ENCODE assay signal across 7 cellular contexts in the genomic region with DNA sequence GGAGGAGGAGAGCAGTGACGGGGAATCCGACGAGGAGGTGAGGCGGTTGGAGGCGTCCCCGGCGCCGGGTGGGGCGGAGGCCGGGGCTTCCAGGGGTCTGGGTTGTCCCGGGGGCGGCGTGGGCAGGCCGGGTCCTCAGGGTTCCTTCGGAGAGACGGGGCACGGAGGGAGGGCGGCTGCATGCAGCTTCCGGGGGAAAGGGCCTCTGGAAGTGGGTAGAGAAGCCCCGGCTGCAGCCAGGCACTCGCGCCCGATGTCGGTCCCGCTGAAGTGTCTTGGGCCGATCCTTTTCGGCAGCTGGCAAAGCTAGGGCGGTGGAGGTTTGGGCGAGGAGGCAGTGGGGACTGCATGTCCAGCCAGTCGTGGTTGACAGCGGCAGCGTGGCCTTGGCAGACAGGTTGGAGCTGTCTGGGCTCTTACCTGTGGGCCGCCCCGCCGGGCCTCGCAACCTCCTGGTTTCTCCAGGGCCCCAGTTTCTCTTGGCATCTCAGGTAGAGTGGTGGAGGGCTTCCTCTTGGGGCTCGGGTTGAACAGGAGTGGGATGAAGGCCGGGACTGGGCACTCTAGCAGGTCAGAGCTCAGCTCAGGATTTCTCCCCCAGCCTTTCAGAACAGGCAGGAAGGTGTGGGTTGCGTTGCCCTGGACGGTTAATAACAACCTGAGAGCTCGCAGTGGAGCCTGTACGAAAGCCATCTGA. TPM values are rescaled to one million over a fixed set of nuclear protein-coding genes. Genes with fewer than 3 reads are reported as not detected.
A peak's percentile ranks its signal among the peaks of the same experiment; 100 is the strongest.
DNase-seq lines count a peak whose midpoint lies in the region; ATAC-seq and TF ChIP-seq lines count a peak whose summit lies in the region.

No MANE protein-coding gene starts in this region.

- no peak for DNase-seq in IMR-90
- peak; percentile 87 for DNase-seq in activated CD8-positive, alpha-beta memory T cell treated with anti-CD3 and anti-CD28 coated beads, Interleukin-2, amount 50 U/mL, for 48 hours
- DNase-seq in epithelial cell of proximal tubule (ENCODE audit: low read depth), result no peak
- peak; percentile 72 for DNase-seq in natural killer cell treated with Interleukin-12 subunit alpha and Interleukin-12 subunit beta and Interleukin-15 and Interleukin-18, amount 100 ng/mL, for 72 hours (ENCODE audit: low spot score)
- peak; percentile 46 to 52 for DNase-seq in uterus
- DNase-seq in NCI-H524 treated with DMSO at 0.1 percent for 48 hours (lab: John Stamatoyannopoulos, UW), result no peak

- POLR2A ChIA-PET in IMR-90 (lab: Charles Lee; ENCODE audit: unreplicated experiment), result no interaction called here

- H3K14ac ChIP-seq in IMR-90 (replicated peaks; ENCODE audit: low read depth, low read length), result peak overlapping the region; percentile 96

- dilution Hi-C loops in IMR-90 (cut with HindIII; ENCODE audit: low sequenced_read_pairs, unreplicated experiment), result no loop called here

- H3K4ac ChIP-seq in IMR-90 (ENCODE audit: low read depth, low read length), result peak overlapping the region; percentile 90

- peak overlapping the region; percentile 95 for H3K23ac ChIP-seq in IMR-90 (ENCODE audit: low read depth, low read length)

- H3K27me3 ChIP-seq in IMR-90 (ENCODE audit: control insufficient read depth, insufficient read depth, low read length), result no peaks in the 10 kb centered on the region
- H3K27me3 ChIP-seq in uterus, result no peaks in the 10 kb centered on the region

- no peak overlapping the region for H3K18ac ChIP-seq in IMR-90 (ENCODE audit: low read depth, low read length)

- TF ChIP-seq CTCF in IMR-90 (conservative IDR thresholded peaks at IDR 0.05; ENCODE audit: low read depth, low read length) (no peak), epithelial cell of proximal tubule (conservative IDR thresholded peaks at IDR 0.05; ENCODE audit: low read depth, low read length) (no peak), uterus (IDR thresholded peaks at IDR 0.05) (no peak)

- peak overlapping the region; percentile 94 for H3K9ac ChIP-seq in IMR-90 (ENCODE audit: low read depth, low read length)

- peak overlapping the region; percentile 71 for H2BK5ac ChIP-seq in IMR-90 (ENCODE audit: low read depth, low read length, poor library complexity, severe bottlenecking)

- no peak overlapping the region for H4K8ac ChIP-seq in IMR-90 (ENCODE audit: low read depth in 2 of 2, low read length in 2 of 2)

- H3K36me3 Mint-ChIP-seq in natural killer cell treated with Interleukin-12 subunit alpha and Interleukin-12 subunit beta and Interleukin-15 and Interleukin-18, amount 100 ng/mL, for 72 hours, result peaks cover 34% of the 10 kb centered on the region

- H3K4me2 ChIP-seq in IMR-90 (ENCODE audit: low read depth, low read length), result peak overlapping the region; percentile 91

- no peaks in the 10 kb centered on the region for H3K9me3 Mint-ChIP-seq in natural killer cell treated with Interleukin-12 subunit alpha and Interleukin-12 subunit beta and Interleukin-15 and Interleukin-18, amount 100 ng/mL, for 72 hours

- H3K4me3 ChIP-seq in IMR-90 (ENCODE audit: insufficient read depth, low read depth, low read length) (peak overlapping the region; percentile 97), epithelial cell of proximal tubule (ENCODE audit: low read depth, low read length) (peak overlapping the region; percentile 82), uterus (peak overlapping the region; percentile 53 to 82)

- H4K91ac ChIP-seq in IMR-90 (ENCODE audit: insufficient read depth, low read depth, low read length), result no peak overlapping the region; the same call in 1 of the 2 replicates

- H3K79me1 ChIP-seq in IMR-90 (ENCODE audit: low read depth in 1 of 2, low read length in 2 of 2), result peaks cover 10 to 51% of the 10 kb centered on the region in 2 experiments; a peak in 3 of 4 replicates

- peak overlapping the region; percentile 83 for H2AFZ ChIP-seq in IMR-90 (replicated peaks; ENCODE audit: low read length, poor library complexity)

- no peaks in the 10 kb centered on the region for H3K27me3 Mint-ChIP-seq in natural killer cell treated with Interleukin-12 subunit alpha and Interleukin-12 subunit beta and Interleukin-15 and Interleukin-18, amount 100 ng/mL, for 72 hours

- H2BK15ac ChIP-seq in IMR-90 (ENCODE audit: low read depth, low read length), result no peak overlapping the region

- no peak overlapping the region for H2BK20ac ChIP-seq in IMR-90 (ENCODE audit: low read depth, low read length)

- H3K9me3 ChIP-seq in IMR-90 (ENCODE audit: control insufficient read depth, insufficient read depth, low read length), result no peaks in the 10 kb centered on the region
- no peaks in the 10 kb centered on the region for H3K9me3 ChIP-seq in uterus

- H3K36me3 ChIP-seq in IMR-90 (ENCODE audit: control insufficient read depth, insufficient read depth, low read length) (peaks cover 27% of the 10 kb centered on the region), uterus (no peaks in the 10 kb centered on the region)

- peaks cover 14% of the 10 kb centered on the region for H3K4me1 ChIP-seq in IMR-90 (ENCODE audit: control insufficient read depth, insufficient read depth, low read length)
- H3K4me1 ChIP-seq in uterus, result peaks cover 8 to 11% of the 10 kb centered on the region in 2 donors

- H2BK120ac ChIP-seq in IMR-90 (ENCODE audit: low read depth, low read length), result no peak overlapping the region

- H3K27ac Mint-ChIP-seq in natural killer cell treated with Interleukin-12 subunit alpha and Interleukin-12 subunit beta and Interleukin-15 and Interleukin-18, amount 100 ng/mL, for 72 hours, result peak overlapping the region; percentile 80 to 86

- peaks cover 24% of the 10 kb centered on the region for H4K20me1 ChIP-seq in IMR-90 (ENCODE audit: insufficient read depth, low read length)

- CTCF ChIA-PET in IMR-90 (lab: Yijun Ruan, JAX), result interaction anchor here (0.9 kb wide), 1 partner anchor 13 kb away, joined by 3 read pairs; no protein-coding TSS in a partner anchor

- peak overlapping the region; percentile 37; the same call in 1 of the 2 replicates for H4K5ac ChIP-seq in IMR-90 (ENCODE audit: low read depth, low read length)

- H3K4me1 Mint-ChIP-seq in natural killer cell treated with Interleukin-12 subunit alpha and Interleukin-12 subunit beta and Interleukin-15 and Interleukin-18, amount 100 ng/mL, for 72 hours (ENCODE audit: low read depth in 2 of 2), result peaks cover 40 to 51% of the 10 kb centered on the region in 2 donors

- H3K4me3 Mint-ChIP-seq in natural killer cell treated with Interleukin-12 subunit alpha and Interleukin-12 subunit beta and Interleukin-15 and Interleukin-18, amount 100 ng/mL, for 72 hours, result peak overlapping the region; percentile 87

- in situ Hi-C loops in IMR-90 (cut with MboI; ENCODE audit: low sequenced_read_pairs), result loop anchor here (5.0 kb wide), 1 partner anchor 171 kb away; a partner anchor contains a TSS

- TF ChIP-seq POLR2A in IMR-90 (IDR thresholded peaks at IDR 0.05; ENCODE audit: low read depth, low read length), result no peak
- TF ChIP-seq POLR2A in uterus (IDR thresholded peaks at IDR 0.05), result no peak

- no TSS peak for BruUV-seq in IMR-90 (replicated peaks; lab: Mats Ljungman, UMichigan)

- no peak for TF ChIP-seq RAD21 in IMR-90 (IDR thresholded peaks at IDR 0.05; ENCODE audit: low read length)

- 3% methylated on average over 7 of the region's 42 CpGs; no CpG with 5 or more reads in 1 of the 2 experiments for WGBS in IMR-90 (ENCODE audit: extremely low coverage in 2 of 2, insufficient read length in 1 of 2), 2 experiments

- intact Hi-C loops in IMR-90 (cut with micrococcal nuclease) (no loop called here), uterus (cut with DNase I; ENCODE audit: low total_unique reads) (loop anchor here (10.0 kb wide), 1 partner anchor 174 kb away; a partner anchor contains a TSS)

- 0 out of 2 replicates have a peak overlapping the region, but pooled peaks have one; percentile 35 for H3K56ac ChIP-seq in IMR-90 (ENCODE audit: extremely low read depth, insufficient read depth, low read length)

- no peaks in the 10 kb centered on the region; the same call in 1 of the 2 replicates for H3K9me1 ChIP-seq in IMR-90 (ENCODE audit: insufficient read depth, low read length)

- peak overlapping the region; percentile 89 for H3K27ac ChIP-seq in IMR-90 (ENCODE audit: insufficient read depth, low read length)
- H3K27ac ChIP-seq in uterus, result peak overlapping the region; percentile 83 to 90

- H2AK5ac ChIP-seq in IMR-90 (ENCODE audit: low read depth, low read length), result peak overlapping the region; percentile 91

- ATAC-seq in GM18502 (IDR thresholded peaks at IDR 0.05; ENCODE audit: poor library complexity, unreplicated experiment) (peak; percentile 9), IMR-90 (ENCODE audit: low read depth) (peak; percentile 1; the same call in 1 of the 2 replicates)
- peak in 1 of 2 donors; percentile 11 for ATAC-seq in natural killer cell treated with Interleukin-12 subunit alpha and Interleukin-12 subunit beta and Interleukin-15 and Interleukin-18, amount 100 ng/mL, for 72 hours

- peak overlapping the region; percentile 98 for H2AK9ac ChIP-seq in IMR-90 (replicated peaks; ENCODE audit: low read depth, low read length, poor library complexity)

RNA-seq across cellular contexts. Expression of a gene that starts 0.7 kb away (rescaled TPM):
- 1.9 and 3.0 TPM in 2 replicates for total RNA-seq in IMR-90 (2012; rRNA removed)
- polyA plus RNA-seq in IMR-90 (2012; rRNA removed), result 27.5 and 30.7 TPM in 2 replicates
- 20.2 and 28.0 TPM in 2 replicates for polyA plus RNA-seq in IMR-90 (2012; cell fraction: cytosol; rRNA removed)
- 163 and 263 TPM in 2 replicates for polyA plus RNA-seq in IMR-90 (2012; cell fraction: nucleus; rRNA removed; ENCODE audit: low replicate concordance)
- 7.4 and 20.2 TPM in 2 replicates for total RNA-seq in epithelial cell of proximal tubule
- 100 to 1,000 TPM in 1 of 2 donors, 10 to 100 TPM in 1; 80.1 to 137 TPM for total RNA-seq in natural killer cell treated with Interleukin-12 subunit alpha and Interleukin-12 subunit beta and Interleukin-15 and Interleukin-18, amount 100 ng/mL, for 72 hours
- total RNA-seq in uterus, result 10 to 100 TPM in 3 of 4 donors, 1 to 10 TPM in 1; 5.0 to 60.8 (median 16.8) TPM

RNA-seq across cellular contexts. Expression of a gene that starts 14.1 kb away (rescaled TPM):
- not detected in 2 replicates for total RNA-seq in IMR-90 (2012; rRNA removed)
- polyA plus RNA-seq in IMR-90 (2012; rRNA removed), result not detected in 2 replicates
- not detected in 2 replicates for polyA plus RNA-seq in IMR-90 (2012; cell fraction: cytosol; rRNA removed)
- not detected in 2 replicates for polyA plus RNA-seq in IMR-90 (2012; cell fraction: nucleus; rRNA removed; ENCODE audit: low replicate concordance)
- not detected in 2 replicates for total RNA-seq in epithelial cell of proximal tubule
- 100 to 1,000 TPM; 191 to 295 TPM for total RNA-seq in natural killer cell treated with Interleukin-12 subunit alpha and Interleukin-12 subunit beta and Interleukin-15 and Interleukin-18, amount 100 ng/mL, for 72 hours
- not detected for total RNA-seq in uterus

RNA-seq across cellular contexts. Expression of a gene that starts 23.8 kb away (rescaled TPM):
- total RNA-seq in IMR-90 (2012; rRNA removed) (0.72 and 2.8 TPM in 2 replicates), epithelial cell of proximal tubule (7.9 and 15.3 TPM in 2 replicates), uterus (1 to 10 TPM in 3 of 4 donors, under 1 TPM in 1; 0.77 to 5.3 (median 2.2) TPM)
- polyA plus RNA-seq in IMR-90 (2012; rRNA removed), result 2.7 and 3.8 TPM in 2 replicates
- polyA plus RNA-seq in IMR-90 (2012; cell fraction: cytosol; rRNA removed), result 3.1 and 4.5 TPM in 2 replicates
- 2.2 and 6.4 TPM in 2 replicates for polyA plus RNA-seq in IMR-90 (2012; cell fraction: nucleus; rRNA removed; ENCODE audit: low replicate concordance)
- 100 to 1,000 TPM in 1 of 2 donors, 10 to 100 TPM in 1; 80.4 to 193 TPM for total RNA-seq in natural killer cell treated with Interleukin-12 subunit alpha and Interleukin-12 subunit beta and Interleukin-15 and Interleukin-18, amount 100 ng/mL, for 72 hours

RNA-seq across cellular contexts. Expression of a gene that starts 26.7 kb away (rescaled TPM):
- total RNA-seq in IMR-90 (2012; rRNA removed) (6.1 and 8.1 TPM in 2 replicates), epithelial cell of proximal tubule (5.9 and 6.5 TPM in 2 replicates), uterus (100 to 1,000 TPM in 1 of 4 donors, 10 to 100 TPM in 2, 1 to 10 TPM in 1; 6.5 to 116 (median 19.5) TPM)
- 15.0 and 15.6 TPM in 2 replicates for polyA plus RNA-seq in IMR-90 (2012; rRNA removed)
- polyA plus RNA-seq in IMR-90 (2012; cell fraction: cytosol; rRNA removed), result 10.4 and 13.4 TPM in 2 replicates
- 55.1 and 76.6 TPM in 2 replicates for polyA plus RNA-seq in IMR-90 (2012; cell fraction: nucleus; rRNA removed; ENCODE audit: low replicate concordance)
- 10 to 100 TPM; 17.0 to 19.1 TPM for total RNA-seq in natural killer cell treated with Interleukin-12 subunit alpha and Interleukin-12 subunit beta and Interleukin-15 and Interleukin-18, amount 100 ng/mL, for 72 hours

RNA-seq across cellular contexts. Expression of a gene that starts 27.0 kb away (rescaled TPM):
- total RNA-seq in IMR-90 (2012; rRNA removed) (8.6 and 9.0 TPM in 2 replicates), epithelial cell of proximal tubule (49.6 and 63.7 TPM in 2 replicates), uterus (10 to 100 TPM in 3 of 4 donors, 1 to 10 TPM in 1; 5.3 to 37.3 (median 18.8) TPM)
- 47.0 and 59.1 TPM in 2 replicates for polyA plus RNA-seq in IMR-90 (2012; rRNA removed)
- 37.3 and 47.2 TPM in 2 replicates for polyA plus RNA-seq in IMR-90 (2012; cell fraction: cytosol; rRNA removed)
- polyA plus RNA-seq in IMR-90 (2012; cell fraction: nucleus; rRNA removed; ENCODE audit: low replicate concordance), result 8.1 and 11.5 TPM in 2 replicates
- 10 to 100 TPM; 66.4 to 84.2 TPM for total RNA-seq in natural killer cell treated with Interleukin-12 subunit alpha and Interleukin-12 subunit beta and Interleukin-15 and Interleukin-18, amount 100 ng/mL, for 72 hours

Comparison
In these comparisons a context has a peak if more than half of its experiments do, and no peak if none do; other contexts are left out.
1. DNase-seq: peak in activated CD8-positive, alpha-beta memory T cell treated with anti-CD3 and anti-CD28 coated beads, Interleukin-2, amount 50 U/mL, for 48 hours (single experiment), natural killer cell treated with Interleukin-12 subunit alpha and Interleukin-12 subunit beta and Interleukin-15 and Interleukin-18, amount 100 ng/mL, for 72 hours (single experiment) and uterus (2 of 2); none in IMR-90 (single experiment), epithelial cell of proximal tubule (single experiment) and NCI-H524 treated with DMSO at 0.1 percent for 48 hours (single experiment).
2. RNA of a gene that starts 14.1 kb away (total RNA-seq): 191 to 295 TPM in natural killer cell treated with Interleukin-12 subunit alpha and Interleukin-12 subunit beta and Interleukin-15 and Interleukin-18, amount 100 ng/mL, for 72 hours; not detected in IMR-90, not detected in epithelial cell of proximal tubule and not detected in uterus; every median in the first group is over 100 times any median in the second.
3. Peak in every context shown above with its lines, with median percentiles within 50 percentile points of each other: H3K4me3 ChIP-seq.